Comparison of ENCODE assay signal across 8 cellular contexts in the genomic region with DNA sequence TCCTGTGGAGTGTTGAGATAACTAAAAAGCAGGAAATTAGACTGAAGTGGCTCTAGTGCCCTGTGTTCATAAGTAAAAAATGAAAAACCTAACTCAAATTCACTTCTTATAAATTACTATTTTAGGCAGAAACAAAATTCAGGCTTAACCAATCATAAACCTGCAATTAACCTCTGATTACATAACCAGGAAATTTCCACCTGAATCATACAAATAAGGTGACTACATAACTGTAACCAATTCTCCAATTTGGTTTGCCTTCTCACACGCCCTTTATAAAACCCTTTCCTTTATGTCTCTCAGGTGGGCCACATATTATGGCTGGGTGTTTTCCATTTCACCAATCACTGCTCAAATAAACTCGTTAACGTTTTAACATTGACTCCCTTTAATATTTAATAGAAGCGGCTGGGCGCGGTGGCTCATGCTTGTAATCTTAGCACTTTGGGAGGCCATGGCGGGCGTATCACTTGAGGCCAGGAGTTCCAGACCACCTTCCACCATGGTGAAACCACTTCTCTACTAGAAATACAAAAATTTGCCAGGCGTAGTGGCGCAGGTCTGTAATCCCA. TPM values are rescaled to one million over a fixed set of nuclear protein-coding genes. Genes with fewer than 3 reads are reported as not detected.
DNase-seq lines count a peak whose midpoint lies in the region; ATAC-seq and TF ChIP-seq lines count a peak whose summit lies in the region.

No MANE protein-coding gene starts in this region.

- H3K36me3 Mint-ChIP-seq in activated T-cell treated with anti-CD3 and anti-CD28 coated beads, Interleukin-2, amount 50 U/mL, for 24 hours (ENCODE audit: low read depth), result peaks cover 49% of the 10 kb centered on the region

- peak overlapping the region; percentile 92 for H3K4me3 Mint-ChIP-seq in activated T-cell treated with anti-CD3 and anti-CD28 coated beads, Interleukin-2, amount 50 U/mL, for 24 hours

- peak overlapping the region; percentile 14 for H3K27ac ChIP-seq in foreskin keratinocyte
- peak overlapping the region; percentile 74 for H3K27ac ChIP-seq in psoas muscle

- WGBS in psoas muscle, 3 donors, result 2 to 4% (median 3%) methylated on average over 10 of the region's 10 CpGs

- H3K4me3 ChIP-seq in WI38 (ENCODE audit: low read depth, low read length) (peak overlapping the region; percentile 97), psoas muscle (peak overlapping the region; percentile 99)

- H3K9me3 ChIP-seq in psoas muscle, result no peaks in the 10 kb centered on the region

- H3K4me1 Mint-ChIP-seq in activated T-cell treated with anti-CD3 and anti-CD28 coated beads, Interleukin-2, amount 50 U/mL, for 24 hours (ENCODE audit: low read depth), result peaks cover 36% of the 10 kb centered on the region

- H3K27me3 ChIP-seq in foreskin keratinocyte (no peaks in the 10 kb centered on the region), psoas muscle (ENCODE audit: insufficient read depth in 3 of 3, low read length in 2 of 3) (no peaks in the 10 kb centered on the region)

- H3K27ac Mint-ChIP-seq in activated T-cell treated with anti-CD3 and anti-CD28 coated beads, Interleukin-2, amount 50 U/mL, for 24 hours, result peak overlapping the region; percentile 93

- intact Hi-C loops in psoas muscle (cut with DNase I), result loop anchor here in 1 of 2 donors (10.0 kb wide), 1 partner anchor 122 kb away; a partner anchor contains a TSS

- ATAC-seq in foreskin keratinocyte (no peak), psoas muscle (no peak), GM19351 (IDR thresholded peaks at IDR 0.05; ENCODE audit: unreplicated experiment) (no peak), HG02763 (IDR thresholded peaks at IDR 0.05; ENCODE audit: unreplicated experiment) (no peak)

- H3K4me1 ChIP-seq in foreskin keratinocyte, result no peaks in the 10 kb centered on the region
- peaks cover 6% of the 10 kb centered on the region for H3K4me1 ChIP-seq in psoas muscle

- no peaks in the 10 kb centered on the region for H3K9me3 Mint-ChIP-seq in activated T-cell treated with anti-CD3 and anti-CD28 coated beads, Interleukin-2, amount 50 U/mL, for 24 hours

- no peaks in the 10 kb centered on the region for H3K27me3 Mint-ChIP-seq in activated T-cell treated with anti-CD3 and anti-CD28 coated beads, Interleukin-2, amount 50 U/mL, for 24 hours

- TF ChIP-seq CTCF in WI38 (IDR thresholded peaks at IDR 0.05; ENCODE audit: low read depth, low read length) (no peak), foreskin keratinocyte (conservative IDR thresholded peaks at IDR 0.05) (no peak), psoas muscle (IDR thresholded peaks at IDR 0.05) (no peak)

- peaks cover 0 to 14% of the 10 kb centered on the region in 2 donors for H3K36me3 ChIP-seq in psoas muscle (ENCODE audit: insufficient read depth in 1 of 2, low read depth in 1 of 2)

- DNase-seq in activated T-cell treated with anti-CD3 and anti-CD28 coated beads, Interleukin-2, amount 50 U/mL, for 24 hours, result no peak
- no peak for DNase-seq in activated T-cell treated with anti-CD3 and anti-CD28 coated beads, Interleukin-2, amount 50 U/mL, for 1 hour
- peak in 1 of 2 donors; percentile 17 for DNase-seq in foreskin keratinocyte
- peak; percentile 16 to 47 for DNase-seq in psoas muscle
- DNase-seq in NCI-H510A (lab: John Stamatoyannopoulos, UW), result no peak

RNA-seq across cellular contexts. Expression of a gene that starts 22.9 kb away (rescaled TPM):
- total RNA-seq in foreskin keratinocyte (11.4 and 13.2 TPM in 2 replicates), psoas muscle (under 1 TPM; 0.15 to 0.99 (median 0.32) TPM)
- polyA plus RNA-seq in foreskin keratinocyte (0.21 and 0.36 TPM in 2 replicates), psoas muscle (under 1 TPM; 0.06 to 0.17 (median 0.12) TPM)

Comparison
In these comparisons a context has a peak if more than half of its experiments do, and no peak if none do; other contexts are left out.
1. DNase-seq: peak in psoas muscle (2 of 2); none in activated T-cell treated with anti-CD3 and anti-CD28 coated beads, Interleukin-2, amount 50 U/mL, for 24 hours (single experiment), activated T-cell treated with anti-CD3 and anti-CD28 coated beads, Interleukin-2, amount 50 U/mL, for 1 hour (single experiment) and NCI-H510A (single experiment).